In genomic region chr10:44196008-44196320, GRCh38 we compare ENCODE assay signal across 13 cellular contexts.
"Had no signal": no experiment of that assay in that cellular context is flagged by ENCODE, and none has a peak within 500 bp of the region (broad histone marks: within the 10 kb centered on the region; RNA-seq: fewer than 3 reads in every experiment).

No MANE protein-coding gene starts in this region.

- H3K4me3 ChIP-seq: gastroesophageal sphincter, tibial nerve had no signal

- ATAC-seq: activated CD4-positive, alpha-beta T cell treated with anti-CD3 and anti-CD28 coated beads for 36 hours had no signal

- DNase-seq: activated B cell treated with CpG ODN at 0.5 μM for 24 hours; activated CD4-positive, alpha-beta T cell treated with anti-CD3 and anti-CD28 coated beads for 36 hours; activated CD4-positive, alpha-beta T cell treated with anti-CD3 and anti-CD28 coated beads, Interleukin-2, amount 50 U/mL, for 48 hours; activated naive CD4-positive, alpha-beta T cell treated with Interleukin-2 at 50 U/mL for 16 hours; activated naive CD8-positive, alpha-beta T cell treated with anti-CD3 and anti-CD28 coated beads for 36 hours; activated T-cell treated with anti-CD3 and anti-CD28 coated beads, Interleukin-2, amount 50 U/mL, for 48 hours; cortex of kidney; endodermal cell; nephron progenitor cell; occipital lobe; stimulated activated CD4-positive, alpha-beta T cell treated with anti-CD3 and anti-CD28 coated beads, Interleukin-4, amount 100 ng/mL, for 4 hours had no signal

- H3K27me3 ChIP-seq: gastroesophageal sphincter, tibial nerve had no signal

- H3K9me3 ChIP-seq: gastroesophageal sphincter, tibial nerve had no signal

- H3K36me3 ChIP-seq: gastroesophageal sphincter, tibial nerve had no signal

- H3K27ac ChIP-seq: gastroesophageal sphincter, tibial nerve had no signal
